1 cellular context compared by ENCODE assay signal in the genomic region with DNA sequence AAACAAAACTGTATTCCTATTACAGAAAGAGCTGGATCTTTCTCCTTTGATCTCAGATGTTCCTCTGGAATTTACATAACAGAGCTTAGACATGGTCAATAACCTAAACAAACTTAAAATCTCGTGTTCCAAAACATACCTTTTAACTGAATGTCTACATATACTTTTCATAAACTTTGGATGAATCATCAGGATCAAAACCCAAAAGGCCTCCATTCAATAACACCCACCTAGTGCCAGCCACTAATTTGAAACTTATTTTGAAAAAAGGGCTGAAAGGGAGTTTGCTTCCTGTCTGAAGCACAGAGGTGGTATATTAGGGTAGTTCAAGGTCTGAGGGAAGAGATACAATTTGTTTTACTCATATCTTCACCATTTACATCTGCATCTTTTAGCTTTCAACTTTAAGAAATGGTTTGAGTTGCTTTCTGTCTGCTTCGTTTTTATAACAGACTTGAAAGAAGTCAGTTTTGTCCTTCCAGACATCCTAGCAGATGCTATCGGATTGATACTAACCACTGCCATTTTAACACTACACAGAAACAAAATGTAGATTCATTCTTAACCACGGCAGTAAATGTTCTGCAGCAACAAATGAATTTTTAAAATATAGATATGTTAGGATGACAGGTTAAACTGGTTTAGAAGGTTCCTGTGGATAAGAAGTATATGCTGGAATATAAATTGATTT.
TF ChIP-seq lines count a peak whose summit lies in the region.

No MANE protein-coding gene starts in this region.

TF ChIP-seq in SK-N-SH, 30 proteins besides CTCF, POLR2A, EP300 and RAD21 (continued from another document):
- TF ChIP-seq, protein P1, sequence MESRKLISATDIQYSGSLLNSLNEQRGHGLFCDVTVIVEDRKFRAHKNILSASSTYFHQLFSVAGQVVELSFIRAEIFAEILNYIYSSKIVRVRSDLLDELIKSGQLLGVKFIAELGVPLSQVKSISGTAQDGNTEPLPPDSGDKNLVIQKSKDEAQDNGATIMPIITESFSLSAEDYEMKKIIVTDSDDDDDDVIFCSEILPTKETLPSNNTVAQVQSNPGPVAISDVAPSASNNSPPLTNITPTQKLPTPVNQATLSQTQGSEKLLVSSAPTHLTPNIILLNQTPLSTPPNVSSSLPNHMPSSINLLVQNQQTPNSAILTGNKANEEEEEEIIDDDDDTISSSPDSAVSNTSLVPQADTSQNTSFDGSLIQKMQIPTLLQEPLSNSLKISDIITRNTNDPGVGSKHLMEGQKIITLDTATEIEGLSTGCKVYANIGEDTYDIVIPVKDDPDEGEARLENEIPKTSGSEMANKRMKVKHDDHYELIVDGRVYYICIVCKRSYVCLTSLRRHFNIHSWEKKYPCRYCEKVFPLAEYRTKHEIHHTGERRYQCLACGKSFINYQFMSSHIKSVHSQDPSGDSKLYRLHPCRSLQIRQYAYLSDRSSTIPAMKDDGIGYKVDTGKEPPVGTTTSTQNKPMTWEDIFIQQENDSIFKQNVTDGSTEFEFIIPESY (IDR thresholded peaks at IDR 0.05; ENCODE audit: borderline replicate concordance, low read depth), result no peak
